ENCODE assay signal across 26 cellular contexts in genomic region chr5:65932676-65933075, GRCh38. TPM values are rescaled to one million over a fixed set of nuclear protein-coding genes. Genes with fewer than 3 reads are reported as not detected.
A peak's percentile ranks its signal among the peaks of the same experiment; 100 is the strongest.
DNase-seq lines count a peak whose midpoint lies in the region; ATAC-seq, FAIRE-seq and TF ChIP-seq lines count a peak whose summit lies in the region.
"Had no signal": no experiment of that assay in that cellular context is flagged by ENCODE, and none has a peak within 500 bp of the region (broad histone marks: within the 10 kb centered on the region; RNA-seq: fewer than 3 reads in every experiment).

No MANE protein-coding gene starts in this region.

- no peak for FAIRE-seq in K562 (lab: Jason Lieb, UNC)
- FAIRE-seq: small intestine had no signal

- no peaks in the 10 kb centered on the region for H3K27me3 ChIP-seq in IMR-90 (ENCODE audit: control insufficient read depth, insufficient read depth, low read length)
- no peaks in the 10 kb centered on the region for H3K27me3 ChIP-seq in K562 (ENCODE audit: control insufficient read depth in 2 of 2, insufficient read depth in 2 of 2, low read length in 2 of 2)
- H3K27me3 ChIP-seq: breast epithelium, heart left ventricle, neural progenitor cell, stomach, upper lobe of left lung had no signal

- peaks cover 83% of the 10 kb centered on the region for H4K20me1 ChIP-seq in IMR-90 (ENCODE audit: insufficient read depth, low read length)
- peaks cover 9% of the 10 kb centered on the region; the same call in 1 of the 2 replicates for H4K20me1 ChIP-seq in K562 (replicated peaks; ENCODE audit: control insufficient read depth, insufficient read depth, low read length)

- no peak overlapping the region for H2AK9ac ChIP-seq in IMR-90 (replicated peaks; ENCODE audit: low read depth, low read length, poor library complexity)

- no peak overlapping the region for H3K23ac ChIP-seq in IMR-90 (ENCODE audit: low read depth, low read length)

- dilution Hi-C loops in IMR-90 (cut with HindIII; ENCODE audit: low sequenced_read_pairs, unreplicated experiment), result no loop called here

- intact Hi-C loops in IMR-90 (cut with micrococcal nuclease), result no loop called here
- intact Hi-C loops in K562 (cut with micrococcal nuclease), result no loop called here

- peak overlapping the region; percentile 26 for H3K27ac Mint-ChIP-seq in activated T-cell treated with anti-CD3 and anti-CD28 coated beads, Interleukin-2, amount 50 U/mL, for 24 hours
- peak overlapping the region; percentile 48 for H3K27ac Mint-ChIP-seq in stimulated activated effector memory CD8-positive, alpha-beta T cell treated with anti-CD3 and anti-CD28 coated beads, Interleukin-12 subunit alpha, Interleukin-12 subunit beta, amount 100 ng/mL, for 72 hours
- H3K27ac Mint-ChIP-seq: activated T-helper 1 cell treated with anti-CD3 and anti-CD28 coated beads, Interleukin-12 subunit alpha, Interleukin-12 subunit beta, Interleukin-2, Interleukin-4 antibody, amounts not matched to agents 30 ng/mL and 10 ng/mL and 1 ng/mL, durations not matched to agents 14 hours and 24 hours and 36 hours; neural progenitor cell had no signal

- no peak overlapping the region for H3K4me3 ChIP-seq in IMR-90 (ENCODE audit: insufficient read depth, low read depth, low read length)
- H3K4me3 ChIP-seq in K562, result no peak overlapping the region
- H3K4me3 ChIP-seq: breast epithelium, GM23248, heart left ventricle, neural progenitor cell, psoas muscle, stomach, upper lobe of left lung had no signal

- no peak overlapping the region for H3K9ac ChIP-seq in IMR-90 (ENCODE audit: low read depth, low read length)
- H3K9ac ChIP-seq in K562 (ENCODE audit: insufficient read depth in 1 of 2, low read depth in 2 of 2, low read length in 2 of 2), result no peak overlapping the region
- H3K9ac ChIP-seq: GM23248, neural progenitor cell had no signal

- no peak for TF ChIP-seq POLR2A in IMR-90 (IDR thresholded peaks at IDR 0.05; ENCODE audit: low read depth, low read length)
- TF ChIP-seq POLR2A in K562 (conservative IDR thresholded peaks at IDR 0.05), result no peak

- H3K9me3 Mint-ChIP-seq in activated T-cell treated with anti-CD3 and anti-CD28 coated beads, Interleukin-2, amount 50 U/mL, for 24 hours, result no peaks in the 10 kb centered on the region
- no peaks in the 10 kb centered on the region for H3K9me3 Mint-ChIP-seq in stimulated activated effector memory CD8-positive, alpha-beta T cell treated with anti-CD3 and anti-CD28 coated beads, Interleukin-12 subunit alpha, Interleukin-12 subunit beta, amount 100 ng/mL, for 72 hours
- H3K9me3 Mint-ChIP-seq: activated T-helper 1 cell treated with anti-CD3 and anti-CD28 coated beads, Interleukin-12 subunit alpha, Interleukin-12 subunit beta, Interleukin-2, Interleukin-4 antibody, amounts not matched to agents 30 ng/mL and 10 ng/mL and 1 ng/mL, durations not matched to agents 14 hours and 24 hours and 36 hours; mesothelial cell of epicardium had no signal

- peaks cover 8% of the 10 kb centered on the region for H3K36me3 ChIP-seq in IMR-90 (ENCODE audit: control insufficient read depth, insufficient read depth, low read length)
- H3K36me3 ChIP-seq in K562 (ENCODE audit: control insufficient read depth, insufficient read depth, low read length), result peaks cover 35% of the 10 kb centered on the region
- H3K36me3 ChIP-seq: breast epithelium, stomach, upper lobe of left lung had no signal

- H3K79me2 ChIP-seq in K562 (ENCODE audit: control insufficient read depth, insufficient read depth, low read length), result peaks cover 99% of the 10 kb centered on the region

- H2AK5ac ChIP-seq in IMR-90 (ENCODE audit: low read depth, low read length), result no peak overlapping the region

- H3K9me3 ChIP-seq in IMR-90 (ENCODE audit: control insufficient read depth, insufficient read depth, low read length) (no peaks in the 10 kb centered on the region), K562 (replicated peaks; ENCODE audit: control insufficient read depth, insufficient read depth, low read depth, low read length) (no peaks in the 10 kb centered on the region)
- H3K9me3 ChIP-seq: breast epithelium, heart left ventricle, psoas muscle, stomach, upper lobe of left lung had no signal

- H2BK120ac ChIP-seq in IMR-90 (ENCODE audit: low read depth, low read length), result no peak overlapping the region

- H2BK15ac ChIP-seq in IMR-90 (ENCODE audit: low read depth, low read length), result no peak overlapping the region

- no peak overlapping the region for H4K5ac ChIP-seq in IMR-90 (ENCODE audit: low read depth, low read length)

- POLR2A ChIA-PET in IMR-90 (lab: Charles Lee; ENCODE audit: unreplicated experiment) (no interaction called here), K562 (lab: Yijun Ruan, JAX) (interaction anchor here (2.3 to 2.4 kb wide), 2 partner anchors 15 to 37 kb away, joined by 6 read pairs; no protein-coding TSS in a partner anchor)

- no peak for ATAC-seq in IMR-90 (ENCODE audit: low read depth)
- ATAC-seq in K562, result no peak
- no peak for ATAC-seq in stimulated activated effector memory CD8-positive, alpha-beta T cell treated with anti-CD3 and anti-CD28 coated beads, Interleukin-12 subunit alpha, Interleukin-12 subunit beta, amount 100 ng/mL, for 72 hours
- ATAC-seq in GM21786 (IDR thresholded peaks at IDR 0.05; ENCODE audit: unreplicated experiment), result no peak
- ATAC-seq: left lobe of liver had no signal

- no peak overlapping the region for H3K14ac ChIP-seq in IMR-90 (replicated peaks; ENCODE audit: low read depth, low read length)

- peaks cover 74% of the 10 kb centered on the region for H3K4me1 Mint-ChIP-seq in activated T-cell treated with anti-CD3 and anti-CD28 coated beads, Interleukin-2, amount 50 U/mL, for 24 hours (ENCODE audit: low read depth)
- H3K4me1 Mint-ChIP-seq in stimulated activated effector memory CD8-positive, alpha-beta T cell treated with anti-CD3 and anti-CD28 coated beads, Interleukin-12 subunit alpha, Interleukin-12 subunit beta, amount 100 ng/mL, for 72 hours, result peaks cover 47% of the 10 kb centered on the region

- H3K4me2 ChIP-seq in IMR-90 (ENCODE audit: low read depth, low read length) (peak overlapping the region; percentile 31), K562 (ENCODE audit: insufficient read depth, low read length) (no peak overlapping the region)
- H3K4me2 ChIP-seq: neural progenitor cell had no signal

- peaks cover 0 to 4% of the 10 kb centered on the region in 2 experiments; a peak in 1 of 4 replicates for H3K79me1 ChIP-seq in IMR-90 (ENCODE audit: low read depth in 1 of 2, low read length in 2 of 2)

- no peak overlapping the region for H4K91ac ChIP-seq in IMR-90 (ENCODE audit: insufficient read depth, low read depth, low read length)

- H3K36me3 Mint-ChIP-seq in activated T-cell treated with anti-CD3 and anti-CD28 coated beads, Interleukin-2, amount 50 U/mL, for 24 hours (ENCODE audit: low read depth), result peaks cover 31% of the 10 kb centered on the region
- H3K36me3 Mint-ChIP-seq in stimulated activated effector memory CD8-positive, alpha-beta T cell treated with anti-CD3 and anti-CD28 coated beads, Interleukin-12 subunit alpha, Interleukin-12 subunit beta, amount 100 ng/mL, for 72 hours, result peaks cover 22% of the 10 kb centered on the region

- no peak for TF ChIP-seq RAD21 in IMR-90 (IDR thresholded peaks at IDR 0.05; ENCODE audit: low read length)
- TF ChIP-seq RAD21 in K562 (CRISPR knock-in tag; conservative IDR thresholded peaks at IDR 0.05 in 1 of 2, IDR thresholded peaks at IDR 0.05 in 1 of 2), result no peak

- H4K8ac ChIP-seq in IMR-90 (ENCODE audit: low read depth in 2 of 2, low read length in 2 of 2), result no peak overlapping the region

- H3K4me1 ChIP-seq in IMR-90 (ENCODE audit: control insufficient read depth, insufficient read depth, low read length) (peaks cover 7% of the 10 kb centered on the region; the same call in 1 of the 2 replicates), K562 (replicated peaks in 1 of 2; ENCODE audit: control insufficient read depth in 2 of 2, insufficient read depth in 2 of 2, low read length in 2 of 2) (peaks cover 3 to 7% of the 10 kb centered on the region in 2 experiments; a peak in 2 of 5 replicates)

- no peak for DNase-seq in activated T-cell treated with anti-CD3 and anti-CD28 coated beads, Interleukin-2, amount 50 U/mL, for 24 hours
- DNase-seq in activated T-cell treated with anti-CD3 and anti-CD28 coated beads, Interleukin-2, amount 50 U/mL, for 48 hours, result no peak
- DNase-seq in IMR-90, result no peak
- DNase-seq in K562 (ENCODE audit: extremely low read depth in 1 of 4, low spot score in 3 of 4), result no peak
- no peak for DNase-seq in stimulated activated effector memory CD8-positive, alpha-beta T cell treated with anti-CD3 and anti-CD28 coated beads, Interleukin-12 subunit alpha, Interleukin-12 subunit beta, amount 100 ng/mL, for 72 hours (ENCODE audit: low spot score in 2 of 2)
- DNase-seq in NCI-H748 (lab: John Stamatoyannopoulos, UW; ENCODE audit: unreplicated experiment), result no peak
- no peak for DNase-seq in AG08395 (ENCODE audit: low spot score)
- DNase-seq: activated CD4-positive, CD25-positive, alpha-beta regulatory T cell; cortex of kidney; DMS 273 treated with DMSO at 0.1 percent for 48 hours; GM23248; heart left ventricle; Kasumi-1; NCI-H510A treated with DMSO at 0.1 percent for 48 hours; psoas muscle; RPMI8226; small intestine; stomach; T-helper 9 cell; upper lobe of left lung had no signal

- H2BK20ac ChIP-seq in IMR-90 (ENCODE audit: low read depth, low read length), result no peak overlapping the region

- in situ Hi-C loops in IMR-90 (cut with MboI; ENCODE audit: low sequenced_read_pairs) (no loop called here), K562 (cut with MboI) (no loop called here)

- H2AFZ ChIP-seq in IMR-90 (replicated peaks; ENCODE audit: low read length, poor library complexity) (no peak overlapping the region), K562 (ENCODE audit: low read depth, low read length) (no peak overlapping the region)
- H2AFZ ChIP-seq: GM23248, neural progenitor cell had no signal

- no peak overlapping the region for H3K4ac ChIP-seq in IMR-90 (ENCODE audit: low read depth, low read length)

- H3K56ac ChIP-seq in IMR-90 (ENCODE audit: extremely low read depth, insufficient read depth, low read length), result no peak overlapping the region

- no peak overlapping the region for H3K27ac ChIP-seq in IMR-90 (ENCODE audit: insufficient read depth, low read length)
- H3K27ac ChIP-seq in K562 (ENCODE audit: extremely low read depth, low read depth, low read length), result no peak overlapping the region
- H3K27ac ChIP-seq: breast epithelium, GM23248, neural progenitor cell, stomach, upper lobe of left lung had no signal

- WGBS in IMR-90 (ENCODE audit: extremely low coverage in 2 of 2, insufficient read length in 1 of 2), 2 experiments, result no CpG with 5 or more reads among the region's 4 CpGs
- 92% methylated on average over 4 of the region's 4 CpGs for WGBS in K562 (ENCODE audit: insufficient coverage, low coverage, missing lambda C conversion rate)

- TF ChIP-seq CTCF in IMR-90 (conservative IDR thresholded peaks at IDR 0.05; ENCODE audit: low read depth, low read length) (no peak), K562 (IDR thresholded peaks at IDR 0.05 in 2 of 3, conservative IDR thresholded peaks at IDR 0.05 in 1 of 3; ENCODE audit: insufficient read depth in 2 of 3, low read depth in 1 of 3, low read length in 3 of 3) (no peak)

- H3K9me1 ChIP-seq in IMR-90 (ENCODE audit: insufficient read depth, low read length) (no peaks in the 10 kb centered on the region), K562 (ENCODE audit: control insufficient read depth, insufficient read depth, low read length) (no peaks in the 10 kb centered on the region)

- no peaks in the 10 kb centered on the region for H3K27me3 Mint-ChIP-seq in activated T-cell treated with anti-CD3 and anti-CD28 coated beads, Interleukin-2, amount 50 U/mL, for 24 hours

- TF ChIP-seq EP300 in K562 (IDR thresholded peaks at IDR 0.05; ENCODE audit: low read length), result no peak

- no peak overlapping the region for H2BK5ac ChIP-seq in IMR-90 (ENCODE audit: low read depth, low read length, poor library complexity, severe bottlenecking)

- BruUV-seq in IMR-90 (replicated peaks; lab: Mats Ljungman, UMichigan), result no TSS peak
- no TSS peak for BruUV-seq in K562 (replicated peaks; lab: Mats Ljungman, UMichigan)

- H3K18ac ChIP-seq in IMR-90 (ENCODE audit: low read depth, low read length), result no peak overlapping the region

- CTCF ChIA-PET in IMR-90 (lab: Yijun Ruan, JAX), result interaction anchor here (1.1 kb wide), 1 partner anchor 189 kb away, joined by 6 read pairs; no protein-coding TSS in a partner anchor
- CTCF ChIA-PET in K562 (lab: Yijun Ruan, JAX; ENCODE audit: low intra/inter-chr PET ratio), result no interaction called here

- H3K4me3 Mint-ChIP-seq in activated T-cell treated with anti-CD3 and anti-CD28 coated beads, Interleukin-2, amount 50 U/mL, for 24 hours, result no peak overlapping the region
- no peak overlapping the region for H3K4me3 Mint-ChIP-seq in stimulated activated effector memory CD8-positive, alpha-beta T cell treated with anti-CD3 and anti-CD28 coated beads, Interleukin-12 subunit alpha, Interleukin-12 subunit beta, amount 100 ng/mL, for 72 hours
- H3K4me3 Mint-ChIP-seq: activated T-helper 1 cell treated with anti-CD3 and anti-CD28 coated beads, Interleukin-12 subunit alpha, Interleukin-12 subunit beta, Interleukin-2, Interleukin-4 antibody, amounts not matched to agents 30 ng/mL and 10 ng/mL and 1 ng/mL, durations not matched to agents 14 hours and 24 hours and 36 hours; mesothelial cell of epicardium; neural progenitor cell had no signal

RNA-seq across cellular contexts. Expression of gene ERBIN, which starts 6.3 kb away (rescaled TPM):
- total RNA-seq in IMR-90 (2012; rRNA removed) (70.1 and 107 TPM in 2 replicates), K562 (2014; rRNA removed) (27.9 and 41.7 TPM in 2 replicates), K562 (2014; rRNA removed; fragmentation: Illumina TruSeq; extraction: Trizol) (62.1 and 80.5 TPM in 2 replicates), K562 (2015; rRNA removed; fragmentation: Illumina TruSeq; extraction: Trizol) (66.1 and 72.8 TPM in 2 replicates), K562 (2021) (47.5 and 50.8 TPM in 2 replicates)
- polyA plus RNA-seq in IMR-90 (2012; rRNA removed) (23.5 and 25.8 TPM in 2 replicates), K562 (2011; rRNA removed) (37.9 and 56.9 TPM in 2 replicates), K562 (2014; fragmentation: Illumina TruSeq; extraction: Trizol) (39.0 and 40.6 TPM in 2 replicates), K562 (2014; fragmentation: Nextera tagmentation; extraction: Ambion mirVana) (10 to 100 TPM; 11.9 to 12.1 TPM), K562 (2014; rRNA removed) (38.6 and 40.4 TPM in 2 replicates)
- 2.3 and 2.5 TPM in 2 replicates for polyA plus RNA-seq in IMR-90 (2012; cell fraction: cytosol; rRNA removed)
- 2.7 and 29.1 TPM in 2 replicates for polyA plus RNA-seq in IMR-90 (2012; cell fraction: nucleus; rRNA removed; ENCODE audit: low replicate concordance)
- 112 and 233 TPM in 2 replicates for total RNA-seq in K562 (2011; cell fraction: chromatin; rRNA removed; ENCODE audit: low replicate concordance)
- total RNA-seq in K562 (2011; cell fraction: nucleolus; rRNA removed), result 51.4 and 66.5 TPM in 2 replicates
- total RNA-seq in K562 (2011; cell fraction: nucleoplasm; rRNA removed), result 75.7 and 89.3 TPM in 2 replicates
- polyA plus RNA-seq in K562 (2011; cell fraction: cytosol; rRNA removed), result 11.3 and 18.9 TPM in 2 replicates
- 35.7 and 43.4 TPM in 2 replicates for polyA plus RNA-seq in K562 (2011; cell fraction: nucleus; rRNA removed)
- 21.0 and 29.0 TPM in 2 replicates for polyA plus RNA-seq in K562 (2012)
- 120 and 130 TPM in 2 replicates for polyA minus RNA-seq in K562 (2011; rRNA and poly(A)+ RNA removed)
- 29.4 and 46.2 TPM in 2 replicates for polyA minus RNA-seq in K562 (2011; cell fraction: cytosol; rRNA and poly(A)+ RNA removed)
- 102 and 130 TPM in 2 replicates for polyA minus RNA-seq in K562 (2011; cell fraction: nucleus; rRNA and poly(A)+ RNA removed)
